1 cellular context compared by ENCODE assay signal in the genomic region with DNA sequence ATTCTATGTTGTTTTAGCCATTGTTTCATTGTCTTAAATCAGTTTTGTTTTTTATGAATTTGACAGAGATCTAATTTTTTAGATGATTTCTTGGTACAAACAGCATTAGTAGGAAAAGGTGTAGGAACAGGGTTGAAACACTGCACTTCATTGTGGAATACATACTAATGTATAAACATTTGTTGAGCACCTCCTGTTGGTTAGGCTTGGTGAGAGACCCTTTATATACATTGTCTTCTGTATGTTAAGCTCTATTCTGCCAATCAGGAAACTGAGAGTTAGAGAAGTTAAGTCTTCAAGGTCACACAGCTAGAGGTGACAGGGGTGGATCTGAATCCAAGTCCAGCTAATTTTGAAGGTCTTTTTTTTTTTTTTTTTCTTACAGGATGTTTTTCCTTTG.
TF ChIP-seq lines count a peak whose summit lies in the region.

No MANE protein-coding gene starts in this region.

TF ChIP-seq in K562, 482 proteins besides CTCF, POLR2A, EP300 and RAD21 (continued from another document):
- TF ChIP-seq ZBTB40 (IDR thresholded peaks at IDR 0.05) = no peak
- no peak for TF ChIP-seq ZBTB40 (CRISPR knock-in tag; IDR thresholded peaks at IDR 0.05)
- TF ChIP-seq ESRRA (IDR thresholded peaks at IDR 0.05; ENCODE audit: borderline replicate concordance, low read depth) = peak; percentile 63; the same call in 1 of the 2 replicates
- no peak for TF ChIP-seq ARHGAP35 (IDR thresholded peaks at IDR 0.05; ENCODE audit: partially characterized antibody)
- TF ChIP-seq, protein P1, sequence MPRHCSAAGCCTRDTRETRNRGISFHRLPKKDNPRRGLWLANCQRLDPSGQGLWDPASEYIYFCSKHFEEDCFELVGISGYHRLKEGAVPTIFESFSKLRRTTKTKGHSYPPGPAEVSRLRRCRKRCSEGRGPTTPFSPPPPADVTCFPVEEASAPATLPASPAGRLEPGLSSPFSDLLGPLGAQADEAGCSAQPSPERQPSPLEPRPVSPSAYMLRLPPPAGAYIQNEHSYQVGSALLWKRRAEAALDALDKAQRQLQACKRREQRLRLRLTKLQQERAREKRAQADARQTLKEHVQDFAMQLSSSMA (CRISPR knock-in tag; IDR thresholded peaks at IDR 0.05) = no peak
- TF ChIP-seq MAFF (IDR thresholded peaks at IDR 0.05; ENCODE audit: low read length) = no peak
- no peak for TF ChIP-seq TOE1 (IDR thresholded peaks at IDR 0.05; ENCODE audit: borderline replicate concordance)
- TF ChIP-seq TOE1 (CRISPR knock-in tag; IDR thresholded peaks at IDR 0.05; ENCODE audit: borderline replicate concordance, low read depth) = no peak
- TF ChIP-seq, protein P2, sequence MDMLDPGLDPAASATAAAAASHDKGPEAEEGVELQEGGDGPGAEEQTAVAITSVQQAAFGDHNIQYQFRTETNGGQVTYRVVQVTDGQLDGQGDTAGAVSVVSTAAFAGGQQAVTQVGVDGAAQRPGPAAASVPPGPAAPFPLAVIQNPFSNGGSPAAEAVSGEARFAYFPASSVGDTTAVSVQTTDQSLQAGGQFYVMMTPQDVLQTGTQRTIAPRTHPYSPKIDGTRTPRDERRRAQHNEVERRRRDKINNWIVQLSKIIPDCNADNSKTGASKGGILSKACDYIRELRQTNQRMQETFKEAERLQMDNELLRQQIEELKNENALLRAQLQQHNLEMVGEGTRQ (CRISPR knock-in tag; IDR thresholded peaks at IDR 0.05) = no peak
TF ChIP-seq in K562: peak in this region for 2.
